Comparison of ENCODE assay signal across 18 cellular contexts in genomic region chr3:134833453-134834163, GRCh38.
DNase-seq lines count a peak whose midpoint lies in the region; ATAC-seq lines count a peak whose summit lies in the region.
"Had no signal": no experiment of that assay in that cellular context is flagged by ENCODE, and none has a peak within 500 bp of the region (broad histone marks: within the 10 kb centered on the region; RNA-seq: fewer than 3 reads in every experiment).

No MANE protein-coding gene starts in this region.

- no peak overlapping the region for H3K27ac Mint-ChIP-seq in stimulated activated effector memory CD8-positive, alpha-beta T cell treated with anti-CD3 and anti-CD28 coated beads, Interleukin-12 subunit alpha, Interleukin-12 subunit beta, amount 100 ng/mL, for 72 hours
- H3K27ac Mint-ChIP-seq: T-helper 17 cell had no signal

- no peak overlapping the region for H3K4me3 Mint-ChIP-seq in stimulated activated effector memory CD8-positive, alpha-beta T cell treated with anti-CD3 and anti-CD28 coated beads, Interleukin-12 subunit alpha, Interleukin-12 subunit beta, amount 100 ng/mL, for 72 hours
- H3K4me3 Mint-ChIP-seq: CD4-positive, alpha-beta memory T cell; neural crest cell; T-helper 17 cell had no signal

- no peaks in the 10 kb centered on the region for H3K4me1 Mint-ChIP-seq in stimulated activated effector memory CD8-positive, alpha-beta T cell treated with anti-CD3 and anti-CD28 coated beads, Interleukin-12 subunit alpha, Interleukin-12 subunit beta, amount 100 ng/mL, for 72 hours
- H3K4me1 Mint-ChIP-seq: CD4-positive, alpha-beta memory T cell; neural crest cell; T-helper 17 cell had no signal

- H3K36me3 Mint-ChIP-seq in stimulated activated effector memory CD8-positive, alpha-beta T cell treated with anti-CD3 and anti-CD28 coated beads, Interleukin-12 subunit alpha, Interleukin-12 subunit beta, amount 100 ng/mL, for 72 hours: no peaks in the 10 kb centered on the region
- H3K36me3 Mint-ChIP-seq: CD4-positive, alpha-beta memory T cell had no signal

- DNase-seq in stimulated activated effector memory CD8-positive, alpha-beta T cell treated with anti-CD3 and anti-CD28 coated beads, Interleukin-12 subunit alpha, Interleukin-12 subunit beta, amount 100 ng/mL, for 72 hours (ENCODE audit: low spot score in 2 of 2): no peak
- DNase-seq in RPMI8226 (no peak), C1 segment of cervical spinal cord (lab: John Stamatoyannopoulos, UW) (no peak)
- DNase-seq: activated effector memory CD4-positive, alpha-beta T cell treated with anti-CD3 and anti-CD28 coated beads, Interleukin-2, amount 50 U/mL, for 16 hours; CD4-positive, alpha-beta memory T cell; cerebellar nuclear complex; kidney glomerular epithelial cell; NCI-H1048; NCI-H187; NCI-H526 treated with DMSO at 0.1 percent for 48 hours; T-helper 17 cell; transverse colon had no signal

- ATAC-seq in GM19043 (IDR thresholded peaks at IDR 0.05; ENCODE audit: low read depth, unreplicated experiment) (peak; percentile 59), GM21717 (IDR thresholded peaks at IDR 0.05; ENCODE audit: unreplicated experiment) (peak; percentile 67), HG03066 (IDR thresholded peaks at IDR 0.05; ENCODE audit: low read depth, unreplicated experiment) (peak; percentile 74), HG03565 (IDR thresholded peaks at IDR 0.05; ENCODE audit: unreplicated experiment) (no peak)
- ATAC-seq in stimulated activated effector memory CD8-positive, alpha-beta T cell treated with anti-CD3 and anti-CD28 coated beads, Interleukin-12 subunit alpha, Interleukin-12 subunit beta, amount 100 ng/mL, for 72 hours: peak; percentile 14
- ATAC-seq: right lobe of liver, T-helper 17 cell had no signal

- H3K9me3 Mint-ChIP-seq in stimulated activated effector memory CD8-positive, alpha-beta T cell treated with anti-CD3 and anti-CD28 coated beads, Interleukin-12 subunit alpha, Interleukin-12 subunit beta, amount 100 ng/mL, for 72 hours: no peaks in the 10 kb centered on the region
- H3K9me3 Mint-ChIP-seq: CD4-positive, alpha-beta memory T cell had no signal
